ENCODE assay signal across 18 cellular contexts in genomic region chr2:73028841-73029240, GRCh38. TPM values are rescaled to one million over a fixed set of nuclear protein-coding genes. Genes with fewer than 3 reads are reported as not detected.
A peak's percentile ranks its signal among the peaks of the same experiment; 100 is the strongest.
DNase-seq lines count a peak whose midpoint lies in the region; ATAC-seq and TF ChIP-seq lines count a peak whose summit lies in the region.
"Had no signal": no experiment of that assay in that cellular context is flagged by ENCODE, and none has a peak within 500 bp of the region (broad histone marks: within the 10 kb centered on the region; RNA-seq: fewer than 3 reads in every experiment).

No MANE protein-coding gene starts in this region.

- TF ChIP-seq CTCF in cardiac fibroblast (IDR thresholded peaks at IDR 0.05; ENCODE audit: low read depth, low read length) (no peak), GM23338 (conservative IDR thresholded peaks at IDR 0.05; ENCODE audit: low read depth in 2 of 2) (no peak)

- peaks cover 13% of the 10 kb centered on the region for H3K4me1 Mint-ChIP-seq in GM23338

- no peaks in the 10 kb centered on the region for H3K9me3 Mint-ChIP-seq in GM23338

- H3F3A ChIP-seq in GM23338 (replicated peaks; ENCODE audit: low read depth): no peaks in the 10 kb centered on the region

- DNase-seq in D341Med (ENCODE audit: low spot score) (peak; percentile 54), NCI-H128 (lab: John Stamatoyannopoulos, UW; ENCODE audit: unreplicated experiment) (peak; percentile 65), cardiac fibroblast (ENCODE audit: low read depth in 2 of 2) (peak; percentile 28 to 46), occipital lobe (lab: John Stamatoyannopoulos, UW) (peak; percentile 62), NCI-H1930 (lab: John Stamatoyannopoulos, UW) (no peak), superior temporal gyrus (ENCODE audit: extremely low spot score) (no peak), GM23338 (ENCODE audit: low spot score) (no peak)
- DNase-seq: activated effector memory CD4-positive, alpha-beta T cell treated with Interleukin-2 at 50 U/mL for 16 hours; AML-193; IMR-90; kidney glomerular epithelial cell; MM.1S; NCI-H446; SIG-M5; sigmoid colon; testis had no signal

- no peaks in the 10 kb centered on the region for H3K9me2 ChIP-seq in GM23338 (ENCODE audit: insufficient read depth)

- no peaks in the 10 kb centered on the region for H3K27me3 ChIP-seq in GM23338 (ENCODE audit: insufficient read depth)
- H3K27me3 ChIP-seq: sigmoid colon, testis had no signal

- H3K4me3 ChIP-seq in cardiac fibroblast (replicated peaks in 1 of 2; ENCODE audit: low read depth in 2 of 2, low read length in 2 of 2) (no peak overlapping the region), GM23338 (no peak overlapping the region)
- H3K4me3 ChIP-seq: sigmoid colon, testis had no signal

- ATAC-seq in HG02678 (IDR thresholded peaks at IDR 0.05; ENCODE audit: unreplicated experiment): no peak
- no peak for ATAC-seq in GM23338
- ATAC-seq: activated CD4-positive, CD25-positive, alpha-beta regulatory T cell treated with anti-CD3 and anti-CD28 coated beads, Interleukin-2, amount 50 U/mL, for 24 hours had no signal

- peaks cover 2% of the 10 kb centered on the region; the same call in 1 of the 2 replicates for H4K20me1 ChIP-seq in GM23338 (replicated peaks; ENCODE audit: insufficient read depth)

- no peak overlapping the region for H2AFZ ChIP-seq in GM23338

- H3K4me2 ChIP-seq in GM23338: no peak overlapping the region

- no peaks in the 10 kb centered on the region; the same call in 2 of the 3 replicates for H3K36me3 Mint-ChIP-seq in GM23338 (ENCODE audit: low read depth)

- no peak overlapping the region for H3K27ac ChIP-seq in GM23338 (ENCODE audit: low read depth)
- H3K27ac ChIP-seq: sigmoid colon, testis had no signal

- H3K27ac Mint-ChIP-seq in GM23338: no peak overlapping the region

- peaks cover 2% of the 10 kb centered on the region for H3K27me3 Mint-ChIP-seq in GM23338 (ENCODE audit: insufficient read depth, low read depth, poor library complexity)

- H3K4me1 ChIP-seq in GM23338 (ENCODE audit: insufficient read depth): 0 out of 2 replicates have a peak, but pooled peaks cover 3% of the 10 kb centered on the region
- H3K4me1 ChIP-seq: sigmoid colon had no signal

- no peaks in the 10 kb centered on the region for H3K36me3 ChIP-seq in GM23338 (ENCODE audit: insufficient read depth)

- H3K79me2 ChIP-seq in GM23338 (replicated peaks; ENCODE audit: insufficient read depth): no peaks in the 10 kb centered on the region

- no peak overlapping the region for H3K4me3 Mint-ChIP-seq in GM23338

TF ChIP-seq in GM23338, 12 proteins besides CTCF, POLR2A, EP300 and RAD21 (continues in another document):
- no peak for TF ChIP-seq JUNB (IDR thresholded peaks at IDR 0.05; ENCODE audit: unreplicated experiment)
- no peak for TF ChIP-seq EZH2 (IDR thresholded peaks at IDR 0.05; ENCODE audit: low read depth, unreplicated experiment)
- TF ChIP-seq POLR2AphosphoS5 (IDR thresholded peaks at IDR 0.05; ENCODE audit: low read depth): no peak
- TF ChIP-seq REST (IDR thresholded peaks at IDR 0.05; ENCODE audit: unreplicated experiment): no peak
- no peak for TF ChIP-seq CREB1 (CRISPR knock-in tag; IDR thresholded peaks at IDR 0.05; ENCODE audit: low read depth)
- no peak for TF ChIP-seq NANOG (IDR thresholded peaks at IDR 0.05; ENCODE audit: borderline replicate concordance)
- TF ChIP-seq ETS1 (IDR thresholded peaks at IDR 0.05): no peak
- no peak for TF ChIP-seq ZNF331 (CRISPR knock-in tag; IDR thresholded peaks at IDR 0.05; ENCODE audit: low read depth)
- TF ChIP-seq ZNF462 (CRISPR knock-in tag; IDR thresholded peaks at IDR 0.05): no peak

RNA-seq across cellular contexts. Expression of gene SFXN5, which starts 42.7 kb away (rescaled TPM):
- 27.5 TPM for total RNA-seq in occipital lobe
- total RNA-seq in GM23338 (2014; rRNA removed; shearing (Covaris generic)): 25.8 and 26.3 TPM in 2 replicates
- 23.6 and 25.4 TPM in 2 replicates for polyA plus RNA-seq in GM23338 (2016; fragmentation: Nextera tagmentation; extraction: Ambion mirVana)

Comparison
In these comparisons a context has a peak if more than half of its experiments do, and no peak if none do; other contexts are left out.
1. DNase-seq: peak in D341Med (single experiment), NCI-H128 (single experiment), cardiac fibroblast (2 of 2) and occipital lobe (single experiment); none in NCI-H1930 (0 of 2), superior temporal gyrus (single experiment) and GM23338 (single experiment).